22 cellular contexts compared by ENCODE assay signal in genomic region chr9:124457887-124458431, GRCh38. TPM values are rescaled to one million over a fixed set of nuclear protein-coding genes. Genes with fewer than 3 reads are reported as not detected.
"Had no signal": no experiment of that assay in that cellular context is flagged by ENCODE, and none has a peak within 500 bp of the region (broad histone marks: within the 10 kb centered on the region; RNA-seq: fewer than 3 reads in every experiment).

No MANE protein-coding gene starts in this region.

- ATAC-seq: activated naive CD4-positive, alpha-beta T cell treated with anti-CD3 and anti-CD28 coated beads, Interleukin-2, amount 50 U/mL, for 72 hours; activated T-cell treated with anti-CD3 and anti-CD28 coated beads, Interleukin-2, amount 50 U/mL, for 72 hours; left cardiac atrium; stimulated activated naive B cell treated with anti-CD40 and anti-IgM and Interleukin-4, amounts not matched to agents 10 μg/mL and 1 μg/mL and 100 μg/mL, for 72 hours had no signal

- H3K4me3 Mint-ChIP-seq: activated CD4-positive, alpha-beta T cell treated with anti-CD3 and anti-CD28 coated beads, Interleukin-2, amount 10 ng/mL, durations not matched to agents 7 days and 5 days; activated T-cell treated with anti-CD3 and anti-CD28 coated beads, Interleukin-2, amount 50 U/mL, for 72 hours; brain; immature natural killer cell; stimulated activated naive B cell treated with anti-CD40 and anti-IgM and Interleukin-4, amounts not matched to agents 10 μg/mL and 1 μg/mL and 100 μg/mL, for 72 hours; T-helper 2 cell treated with Interferon-gamma antibody and Interleukin-4, amounts not matched to agents 5 μg/mL and 100 μg/mL, for 36 hours had no signal

- H3K27ac Mint-ChIP-seq: activated CD4-positive, alpha-beta T cell treated with anti-CD3 and anti-CD28 coated beads, Interleukin-2, amount 10 ng/mL, durations not matched to agents 7 days and 5 days; activated naive CD4-positive, alpha-beta T cell treated with anti-CD3 and anti-CD28 coated beads, Interleukin-2, amount 50 U/mL, for 72 hours; activated T-cell treated with anti-CD3 and anti-CD28 coated beads, Interleukin-2, amount 50 U/mL, for 72 hours; brain; immature natural killer cell; stimulated activated naive B cell treated with anti-CD40 and anti-IgM and Interleukin-4, amounts not matched to agents 10 μg/mL and 1 μg/mL and 100 μg/mL, for 72 hours; T-helper 2 cell treated with Interferon-gamma antibody and Interleukin-4, amounts not matched to agents 5 μg/mL and 100 μg/mL, for 36 hours had no signal

- H3K79me2 ChIP-seq: parathyroid adenoma had no signal

- H3K9ac ChIP-seq: parathyroid adenoma had no signal

- H3K36me3 Mint-ChIP-seq: activated naive CD4-positive, alpha-beta T cell treated with anti-CD3 and anti-CD28 coated beads, Interleukin-2, amount 50 U/mL, for 72 hours; brain; immature natural killer cell; stimulated activated naive B cell treated with anti-CD40 and anti-IgM and Interleukin-4, amounts not matched to agents 10 μg/mL and 1 μg/mL and 100 μg/mL, for 72 hours had no signal

- H2AFZ ChIP-seq: parathyroid adenoma had no signal

- H3K27ac ChIP-seq: lower lobe of right lung, parathyroid adenoma, tibial artery, vagina had no signal

- H3K36me3 ChIP-seq: lower lobe of right lung, tibial artery, vagina had no signal

- H3K4me1 ChIP-seq: lower lobe of right lung, parathyroid adenoma had no signal

- H3K9me3 Mint-ChIP-seq: activated CD4-positive, alpha-beta T cell treated with anti-CD3 and anti-CD28 coated beads, Interleukin-2, amount 10 ng/mL, durations not matched to agents 7 days and 5 days; activated naive CD4-positive, alpha-beta T cell treated with anti-CD3 and anti-CD28 coated beads, Interleukin-2, amount 50 U/mL, for 72 hours; activated T-cell treated with anti-CD3 and anti-CD28 coated beads, Interleukin-2, amount 50 U/mL, for 72 hours; immature natural killer cell; T-helper 2 cell treated with Interferon-gamma antibody and Interleukin-4, amounts not matched to agents 5 μg/mL and 100 μg/mL, for 36 hours had no signal

- H3K27me3 ChIP-seq: vagina had no signal

- H3K4me1 Mint-ChIP-seq: activated CD4-positive, alpha-beta T cell treated with anti-CD3 and anti-CD28 coated beads, Interleukin-2, amount 10 ng/mL, durations not matched to agents 7 days and 5 days; brain; immature natural killer cell; stimulated activated naive B cell treated with anti-CD40 and anti-IgM and Interleukin-4, amounts not matched to agents 10 μg/mL and 1 μg/mL and 100 μg/mL, for 72 hours had no signal

- H3K4me3 ChIP-seq: lower lobe of right lung, tibial artery, vagina had no signal

- FAIRE-seq: frontal cortex had no signal

- DNase-seq: activated CD4-positive, alpha-beta T cell treated with anti-CD3 and anti-CD28 coated beads, Interleukin-2, amount 10 ng/mL, durations not matched to agents 7 days and 5 days; activated CD8-positive, alpha-beta memory T cell treated with anti-CD3 and anti-CD28 coated beads, Interleukin-2, amount 50 U/mL, for 48 hours; activated gamma-delta T cell; activated T-cell treated with anti-CD3 and anti-CD28 coated beads, Interleukin-2, amount 50 U/mL, for 72 hours; amygdala; effector CD8-positive, alpha-beta T cell; head of caudate nucleus; immature natural killer cell; left cardiac atrium; lower lobe of right lung; stimulated activated CD4-positive, alpha-beta T cell treated with anti-CD3 and anti-CD28 coated beads, Interleukin-15, amount 100 ng/mL, for 24 hours; stimulated activated CD4-positive, alpha-beta T cell treated with anti-CD3 and anti-CD28 coated beads, Interleukin-4, amount 100 ng/mL, for 1 hour; stimulated activated naive B cell treated with anti-CD40 and anti-IgM and Interleukin-4, amounts not matched to agents 10 μg/mL and 1 μg/mL and 100 μg/mL, for 72 hours had no signal

- H3K9me3 ChIP-seq: lower lobe of right lung, vagina had no signal

RNA-seq across cellular contexts. Expression of gene ADGRD2, which starts 7.7 kb away (rescaled TPM):
- total RNA-seq: activated CD4-positive, alpha-beta T cell treated with anti-CD3 and anti-CD28 coated beads, Interleukin-2, amount 10 ng/mL, durations not matched to agents 7 days and 5 days; activated naive CD4-positive, alpha-beta T cell treated with anti-CD3 and anti-CD28 coated beads, Interleukin-2, amount 50 U/mL, for 72 hours; activated T-cell treated with anti-CD3 and anti-CD28 coated beads, Interleukin-2, amount 50 U/mL, for 72 hours; frontal cortex; left cardiac atrium; lower lobe of right lung; renal cortical epithelial cell; skeletal muscle tissue had no signal
- polyA plus RNA-seq: immature natural killer cell had no signal

RNA-seq across cellular contexts. Expression of gene NR5A1, which starts 49.2 kb away (rescaled TPM):
- total RNA-seq: activated CD4-positive, alpha-beta T cell treated with anti-CD3 and anti-CD28 coated beads, Interleukin-2, amount 10 ng/mL, durations not matched to agents 7 days and 5 days; activated naive CD4-positive, alpha-beta T cell treated with anti-CD3 and anti-CD28 coated beads, Interleukin-2, amount 50 U/mL, for 72 hours; frontal cortex; left cardiac atrium; lower lobe of right lung; renal cortical epithelial cell; skeletal muscle tissue had no signal
- polyA plus RNA-seq: immature natural killer cell had no signal
